In genomic region chr16:87314990-87315420, GRCh38 we compare ENCODE assay signal across 21 cellular contexts.
"Had no signal": no experiment of that assay in that cellular context is flagged by ENCODE, and none has a peak within 500 bp of the region (broad histone marks: within the 10 kb centered on the region; RNA-seq: fewer than 3 reads in every experiment).

No MANE protein-coding gene starts in this region.

- H3K4me3 Mint-ChIP-seq: activated naive CD8-positive, alpha-beta T cell treated with anti-CD3 and anti-CD28 coated beads for 36 hours; activated T-cell treated with anti-CD3 and anti-CD28 coated beads, Interleukin-2, amount 50 U/mL, for 24 hours; central memory CD8-positive, alpha-beta T cell; natural killer cell treated with Interleukin-12 subunit alpha and Interleukin-12 subunit beta and Interleukin-15 and Interleukin-18, amount 100 ng/mL, for 72 hours; stimulated activated memory B cell treated with anti-CD40 and anti-IgM and Interleukin-4, amounts not matched to agents 10 μg/mL and 1 μg/mL and 100 μg/mL, for 72 hours; WTC11 had no signal

- H3K27me3 Mint-ChIP-seq: activated naive CD8-positive, alpha-beta T cell treated with anti-CD3 and anti-CD28 coated beads for 36 hours; activated T-cell treated with anti-CD3 and anti-CD28 coated beads, Interleukin-2, amount 50 U/mL, for 24 hours; activated T-helper 17 cell treated with anti-CD3 and anti-CD28 coated beads, Interleukin-2, amount 50 U/mL, for 72 hours; central memory CD8-positive, alpha-beta T cell; natural killer cell treated with Interleukin-12 subunit alpha and Interleukin-12 subunit beta and Interleukin-15 and Interleukin-18, amount 100 ng/mL, for 72 hours; stimulated activated memory B cell treated with anti-CD40 and anti-IgM and Interleukin-4, amounts not matched to agents 10 μg/mL and 1 μg/mL and 100 μg/mL, for 72 hours had no signal

- H3K27ac ChIP-seq: breast epithelium, right lobe of liver, transverse colon had no signal

- H3K27ac Mint-ChIP-seq: activated naive CD8-positive, alpha-beta T cell treated with anti-CD3 and anti-CD28 coated beads for 36 hours; WTC11 had no signal

- ATAC-seq: activated T-helper 17 cell treated with anti-CD3 and anti-CD28 coated beads, Interleukin-2, amount 50 U/mL, for 72 hours; natural killer cell treated with Interleukin-12 subunit alpha and Interleukin-12 subunit beta and Interleukin-15 and Interleukin-18, amount 100 ng/mL, for 72 hours; right lobe of liver; stimulated activated memory B cell treated with anti-CD40 and anti-IgM and Interleukin-4, amounts not matched to agents 10 μg/mL and 1 μg/mL and 100 μg/mL, for 72 hours; WTC11 had no signal

- H3K9me3 Mint-ChIP-seq: activated naive CD8-positive, alpha-beta T cell treated with anti-CD3 and anti-CD28 coated beads for 36 hours; activated T-cell treated with anti-CD3 and anti-CD28 coated beads, Interleukin-2, amount 50 U/mL, for 24 hours; activated T-helper 17 cell treated with anti-CD3 and anti-CD28 coated beads, Interleukin-2, amount 50 U/mL, for 72 hours; central memory CD8-positive, alpha-beta T cell; natural killer cell treated with Interleukin-12 subunit alpha and Interleukin-12 subunit beta and Interleukin-15 and Interleukin-18, amount 100 ng/mL, for 72 hours; stimulated activated memory B cell treated with anti-CD40 and anti-IgM and Interleukin-4, amounts not matched to agents 10 μg/mL and 1 μg/mL and 100 μg/mL, for 72 hours; WTC11 had no signal

- H3K27me3 ChIP-seq: breast epithelium, right lobe of liver, transverse colon had no signal

- DNase-seq: activated CD4-positive, alpha-beta T cell treated with anti-CD3 and anti-CD28 coated beads, Interleukin-2, amount 50 U/mL, for 4 hours; activated CD8-positive, alpha-beta memory T cell treated with anti-CD3 and anti-CD28 coated beads for 24 hours; activated CD8-positive, alpha-beta memory T cell treated with anti-CD3 and anti-CD28 coated beads, Interleukin-2, amount 50 U/mL, for 4 hours; activated naive CD4-positive, alpha-beta T cell; activated naive CD8-positive, alpha-beta T cell treated with anti-CD3 and anti-CD28 coated beads for 36 hours; activated T-cell treated with anti-CD3 and anti-CD28 coated beads, Interleukin-2, amount 50 U/mL, for 24 hours; effector memory CD4-positive, alpha-beta T cell; foreskin melanocyte; hippocampal formation; kidney glomerular epithelial cell; midbrain; right lobe of liver; small intestine; stimulated activated CD4-positive, alpha-beta T cell treated with anti-CD3 and anti-CD28 coated beads, Interleukin-15, amount 100 ng/mL, for 24 hours; transverse colon had no signal

- H3K36me3 ChIP-seq: breast epithelium, right lobe of liver, transverse colon had no signal

- H3K9me3 ChIP-seq: breast epithelium, right lobe of liver, transverse colon had no signal

- H3K4me3 ChIP-seq: breast epithelium, right lobe of liver, transverse colon had no signal

- H3K36me3 Mint-ChIP-seq: stimulated activated memory B cell treated with anti-CD40 and anti-IgM and Interleukin-4, amounts not matched to agents 10 μg/mL and 1 μg/mL and 100 μg/mL, for 72 hours; WTC11 had no signal
